16 cellular contexts compared by ENCODE assay signal in genomic region chr3:157531771-157532170, GRCh38. TPM values are rescaled to one million over a fixed set of nuclear protein-coding genes. Genes with fewer than 3 reads are reported as not detected.
DNase-seq lines count a peak whose midpoint lies in the region; ATAC-seq and TF ChIP-seq lines count a peak whose summit lies in the region.
"Had no signal": no experiment of that assay in that cellular context is flagged by ENCODE, and none has a peak within 500 bp of the region (broad histone marks: within the 10 kb centered on the region; RNA-seq: fewer than 3 reads in every experiment).

No MANE protein-coding gene starts in this region.

- ATAC-seq in IMR-90 (ENCODE audit: low read depth), result no peak

- peaks cover 21% of the 10 kb centered on the region for H3K9me1 ChIP-seq in IMR-90 (ENCODE audit: insufficient read depth, low read length)

- BruUV-seq in IMR-90 (replicated peaks; lab: Mats Ljungman, UMichigan), result no TSS peak

- H3K4me1 ChIP-seq in ACC112 (ENCODE audit: control insufficient read depth, insufficient read depth, low read length, unreplicated experiment) (peaks cover 70% of the 10 kb centered on the region), IMR-90 (ENCODE audit: control insufficient read depth, insufficient read depth, low read length) (peaks cover 33% of the 10 kb centered on the region), hepatocyte (ENCODE audit: insufficient read depth) (no peaks in the 10 kb centered on the region)

- dilution Hi-C loops in IMR-90 (cut with HindIII; ENCODE audit: low sequenced_read_pairs, unreplicated experiment), result no loop called here

- H3K27me3 ChIP-seq in ACC112 (ENCODE audit: insufficient read depth, low read length) (no peaks in the 10 kb centered on the region), IMR-90 (ENCODE audit: control insufficient read depth, insufficient read depth, low read length) (no peaks in the 10 kb centered on the region), hepatocyte (no peaks in the 10 kb centered on the region)
- H3K27me3 ChIP-seq: left lung had no signal

- H2AK9ac ChIP-seq in IMR-90 (replicated peaks; ENCODE audit: low read depth, low read length, poor library complexity), result peak overlapping the region; percentile 57

- DNase-seq in IMR-90, result peak; percentile 21
- DNase-seq in amniotic epithelial cell (ENCODE audit: low read depth), result peak; percentile 62
- DNase-seq in kidney glomerular epithelial cell (lab: John Stamatoyannopoulos, UW), result peak; percentile 45
- DNase-seq in stimulated activated naive CD4-positive, alpha-beta T cell treated with Interleukin-2 at 50 U/mL for 16 hours (lab: John Stamatoyannopoulos, UW), result no peak
- no peak for DNase-seq in AG08396 (ENCODE audit: low spot score)
- DNase-seq in COLO668 (lab: John Stamatoyannopoulos, UW; ENCODE audit: unreplicated experiment), result no peak
- DNase-seq in hepatocyte (ENCODE audit: low spot score), result no peak
- DNase-seq: activated CD4-positive, alpha-beta memory T cell treated with anti-CD3 and anti-CD28 coated beads, Interleukin-2, amount 10 ng/mL, durations not matched to agents 7 days and 5 days; activated naive CD8-positive, alpha-beta T cell treated with anti-CD3 and anti-CD28 coated beads, Interleukin-2, amount 10 ng/mL, durations not matched to agents 7 days and 5 days; activated T-cell treated with anti-CD3 and anti-CD28 coated beads, Interleukin-2, amount 50 U/mL, for 72 hours; central memory CD4-positive, alpha-beta T cell; endodermal cell; left lung; posterior cingulate gyrus; stimulated activated naive CD4-positive, alpha-beta T cell had no signal

- in situ Hi-C loops in IMR-90 (cut with MboI; ENCODE audit: low sequenced_read_pairs), result no loop called here

- H3K79me2 ChIP-seq in ACC112 (ENCODE audit: control insufficient read depth, insufficient read depth, low read length, unreplicated experiment) (peaks cover 41% of the 10 kb centered on the region), hepatocyte (no peaks in the 10 kb centered on the region)

- peak overlapping the region; percentile 30; the same call in 1 of the 2 replicates for H3K23ac ChIP-seq in IMR-90 (ENCODE audit: low read depth, low read length)

- POLR2A ChIA-PET in IMR-90 (lab: Charles Lee; ENCODE audit: unreplicated experiment), result interaction anchor here (1.2 kb wide), 1 partner anchor 95 kb away, joined by 3 read pairs; the partner anchor contains the start of gene PTX3

- peak overlapping the region; percentile 84; the same call in 2 of the 3 replicates for H2BK15ac ChIP-seq in IMR-90 (ENCODE audit: low read depth, low read length)

- H2BK5ac ChIP-seq in IMR-90 (ENCODE audit: low read depth, low read length, poor library complexity, severe bottlenecking), result peak overlapping the region; percentile 87

- H3K9me2 ChIP-seq in hepatocyte (replicated peaks; ENCODE audit: insufficient read depth), result no peaks in the 10 kb centered on the region

- intact Hi-C loops in IMR-90 (cut with micrococcal nuclease), result loop anchor here (1.0 to 10.0 kb wide), 8 partner anchors 41 to 1263 kb away; partner anchors contain the start of gene SHOX2

- peak overlapping the region; percentile 90 for H4K5ac ChIP-seq in IMR-90 (ENCODE audit: low read depth, low read length)

- peak overlapping the region; percentile 5; the same call in 1 of the 2 replicates for H2AK5ac ChIP-seq in IMR-90 (ENCODE audit: low read depth, low read length)

- H3K4me3 ChIP-seq in ACC112 (ENCODE audit: low read depth, low read length) (peak overlapping the region; percentile 75), IMR-90 (ENCODE audit: insufficient read depth, low read depth, low read length) (no peak overlapping the region), hepatocyte (no peak overlapping the region)
- H3K4me3 ChIP-seq: left lung had no signal

- H3K27ac ChIP-seq in ACC112 (ENCODE audit: low read depth, low read length), result peak overlapping the region; percentile 83
- peak overlapping the region; percentile 86 for H3K27ac ChIP-seq in IMR-90 (ENCODE audit: insufficient read depth, low read length)
- H3K27ac ChIP-seq in hepatocyte, result no peak overlapping the region
- H3K27ac ChIP-seq: left lung had no signal

- H3K9me3 ChIP-seq in IMR-90 (ENCODE audit: control insufficient read depth, insufficient read depth, low read length) (no peaks in the 10 kb centered on the region), hepatocyte (ENCODE audit: low read depth) (no peaks in the 10 kb centered on the region)
- H3K9me3 ChIP-seq: left lung had no signal

- H3K14ac ChIP-seq in IMR-90 (replicated peaks; ENCODE audit: low read depth, low read length), result peak overlapping the region; percentile 88; the same call in 1 of the 2 replicates

- peaks cover 16 to 46% of the 10 kb centered on the region in 2 experiments; a peak in 3 of 4 replicates for H3K79me1 ChIP-seq in IMR-90 (ENCODE audit: low read depth in 1 of 2, low read length in 2 of 2)

- peak overlapping the region; percentile 86 for H2BK120ac ChIP-seq in IMR-90 (ENCODE audit: low read depth, low read length)

- peak overlapping the region; percentile 55 to 89 for H4K8ac ChIP-seq in IMR-90 (ENCODE audit: low read depth in 2 of 2, low read length in 2 of 2)

- no peak for TF ChIP-seq RAD21 in IMR-90 (IDR thresholded peaks at IDR 0.05; ENCODE audit: low read length)

- H2BK20ac ChIP-seq in IMR-90 (ENCODE audit: low read depth, low read length), result peak overlapping the region; percentile 78; the same call in 1 of the 2 replicates

- no CpG with 5 or more reads among the region's 4 CpGs for WGBS in IMR-90 (ENCODE audit: extremely low coverage in 2 of 2, insufficient read length in 1 of 2), 2 experiments
- 87% methylated on average over 4 of the region's 4 CpGs for WGBS in hepatocyte (ENCODE audit: low lambda C conversion rate, missing lambda C conversion rate)

- CTCF ChIA-PET in IMR-90 (lab: Yijun Ruan, JAX), result interaction anchor here (0.9 to 3.1 kb wide), 10 partner anchors 11 to 1000 kb away, joined by 3 to 65 read pairs (median 6); no protein-coding TSS in a partner anchor

- TF ChIP-seq CTCF in IMR-90 (conservative IDR thresholded peaks at IDR 0.05; ENCODE audit: low read depth, low read length) (no peak), hepatocyte (IDR thresholded peaks at IDR 0.05; ENCODE audit: poor library complexity) (no peak)

- peak overlapping the region; percentile 23; the same call in 1 of the 2 replicates for H4K91ac ChIP-seq in IMR-90 (ENCODE audit: insufficient read depth, low read depth, low read length)

- no peaks in the 10 kb centered on the region for H4K20me1 ChIP-seq in IMR-90 (ENCODE audit: insufficient read depth, low read length)
- H4K20me1 ChIP-seq in hepatocyte (ENCODE audit: insufficient read depth, poor library complexity, severe bottlenecking), result no peaks in the 10 kb centered on the region

- H3K56ac ChIP-seq in IMR-90 (ENCODE audit: extremely low read depth, insufficient read depth, low read length), result 0 out of 2 replicates have a peak overlapping the region, but pooled peaks have one; percentile 1

- H3K36me3 ChIP-seq in ACC112 (ENCODE audit: insufficient read depth, low read length), result no peaks in the 10 kb centered on the region
- H3K36me3 ChIP-seq in IMR-90 (ENCODE audit: control insufficient read depth, insufficient read depth, low read length), result no peaks in the 10 kb centered on the region
- H3K36me3 ChIP-seq in hepatocyte (replicated peaks; ENCODE audit: insufficient read depth, low read depth), result no peaks in the 10 kb centered on the region
- H3K36me3 ChIP-seq: left lung had no signal

- H3K4me2 ChIP-seq in IMR-90 (ENCODE audit: low read depth, low read length) (peak overlapping the region; percentile 14; the same call in 1 of the 2 replicates), hepatocyte (no peak overlapping the region)

- peak overlapping the region; percentile 85; the same call in 1 of the 2 replicates for H3K9ac ChIP-seq in IMR-90 (ENCODE audit: low read depth, low read length)

- no peak for TF ChIP-seq POLR2A in IMR-90 (IDR thresholded peaks at IDR 0.05; ENCODE audit: low read depth, low read length)

- H2AFZ ChIP-seq in ACC112 (ENCODE audit: low read length, unreplicated experiment), result peak overlapping the region; percentile 58
- H2AFZ ChIP-seq in IMR-90 (replicated peaks; ENCODE audit: low read length, poor library complexity), result peak overlapping the region; percentile 9
- H2AFZ ChIP-seq in hepatocyte, result no peak overlapping the region

- H3K4ac ChIP-seq in IMR-90 (ENCODE audit: low read depth, low read length), result peak overlapping the region; percentile 66

- peak overlapping the region; percentile 88; the same call in 1 of the 2 replicates for H3K18ac ChIP-seq in IMR-90 (ENCODE audit: low read depth, low read length)

TF ChIP-seq in IMR-90, 13 proteins besides CTCF, POLR2A, EP300 and RAD21:
- TF ChIP-seq USF2 (IDR thresholded peaks at IDR 0.05; ENCODE audit: low read depth, low read length) (no peak), SMC3 (IDR thresholded peaks at IDR 0.05; ENCODE audit: low read depth, low read length) (no peak), MAFK (IDR thresholded peaks at IDR 0.05; ENCODE audit: low read depth, low read length) (no peak), CEBPB (IDR thresholded peaks at IDR 0.05; ENCODE audit: low read depth, low read length) (no peak), FOS (IDR thresholded peaks at IDR 0.05; ENCODE audit: low read depth, low read length) (no peak), MXI1 (IDR thresholded peaks at IDR 0.05; ENCODE audit: borderline replicate concordance, low read depth, low read length) (no peak), RFX5 (IDR thresholded peaks at IDR 0.05; ENCODE audit: low read depth, low read length) (no peak), ELK1 (IDR thresholded peaks at IDR 0.05; ENCODE audit: borderline replicate concordance, low read depth, low read length) (no peak)

RNA-seq across cellular contexts. Expression of gene VEPH1, which starts 28.6 kb away (rescaled TPM):
- total RNA-seq in IMR-90 (2012; rRNA removed), result 99.4 and 130 TPM in 2 replicates
- 26.0 and 30.5 TPM in 2 replicates for polyA plus RNA-seq in IMR-90 (2012; rRNA removed)
- polyA plus RNA-seq in IMR-90 (2012; cell fraction: cytosol; rRNA removed), result 6.7 and 7.6 TPM in 2 replicates
- polyA plus RNA-seq in IMR-90 (2012; cell fraction: nucleus; rRNA removed; ENCODE audit: low replicate concordance), result 4.5 and 34.9 TPM in 2 replicates
- 4.7 and 15.9 TPM in 2 replicates for total RNA-seq in hepatocyte
- 2.5 and 7.7 TPM in 2 replicates for polyA plus RNA-seq in hepatocyte
- total RNA-seq: activated CD4-positive, alpha-beta memory T cell treated with anti-CD3 and anti-CD28 coated beads, Interleukin-2, amount 10 ng/mL, durations not matched to agents 7 days and 5 days; activated naive CD8-positive, alpha-beta T cell treated with anti-CD3 and anti-CD28 coated beads, Interleukin-2, amount 10 ng/mL, durations not matched to agents 7 days and 5 days; activated T-cell treated with anti-CD3 and anti-CD28 coated beads, Interleukin-2, amount 50 U/mL, for 72 hours had no signal

Comparison
In these comparisons a context has a peak if more than half of its experiments do, and no peak if none do; other contexts are left out.
1. DNase-seq: peak in IMR-90 (single experiment), amniotic epithelial cell (single experiment) and kidney glomerular epithelial cell (single experiment); none in stimulated activated naive CD4-positive, alpha-beta T cell treated with Interleukin-2 at 50 U/mL for 16 hours (single experiment), AG08396 (single experiment), COLO668 (single experiment) and hepatocyte (single experiment).